In the genomic region with DNA sequence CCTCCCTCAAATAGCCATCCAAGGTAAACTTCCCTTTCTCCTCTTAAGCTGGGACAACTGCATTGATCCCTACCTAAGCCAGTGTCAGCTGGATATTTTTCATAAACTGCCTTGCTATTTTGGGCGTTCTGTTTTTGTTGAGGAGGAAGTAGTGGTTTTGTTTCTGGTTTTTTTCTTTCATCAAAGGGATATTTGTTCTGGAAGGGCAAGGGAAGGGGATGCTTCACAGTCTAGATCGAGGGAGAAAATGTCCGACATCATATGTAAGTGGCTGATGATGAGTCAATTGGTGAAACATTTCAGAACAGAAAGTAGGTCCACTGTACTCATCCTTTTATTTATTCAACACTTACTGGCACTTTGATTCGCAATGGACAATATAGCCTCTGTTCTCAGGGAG, we compare ENCODE assay signal across 12 cellular contexts. TPM values are rescaled to one million over a fixed set of nuclear protein-coding genes. Genes with fewer than 3 reads are reported as not detected.
DNase-seq lines count a peak whose midpoint lies in the region; ATAC-seq and TF ChIP-seq lines count a peak whose summit lies in the region.
"Had no signal": no experiment of that assay in that cellular context is flagged by ENCODE, and none has a peak within 500 bp of the region (broad histone marks: within the 10 kb centered on the region; RNA-seq: fewer than 3 reads in every experiment).

No MANE protein-coding gene starts in this region.

- no peaks in the 10 kb centered on the region for H3K9me3 Mint-ChIP-seq in T-helper 1 cell treated with Interleukin-12 subunit alpha and Interleukin-12 subunit beta and Interleukin-4 antibody, amounts not matched to agents 30 μg/mL and 1 μg/mL, for 36 hours
- H3K9me3 Mint-ChIP-seq in CD8-positive, alpha-beta memory T cell: peaks cover 0 to 4% (median 2%) of the 10 kb centered on the region in 5 donors
- H3K9me3 Mint-ChIP-seq: HFFc6 had no signal

- H3K27ac ChIP-seq in gastroesophageal sphincter (peak overlapping the region in 3 of 4 donors; percentile 2 to 7 (median 7)), temporal lobe (ENCODE audit: low read depth, low read length) (peak overlapping the region; percentile 64)
- no peak overlapping the region for H3K27ac ChIP-seq in CD8-positive, alpha-beta memory T cell (ENCODE audit: low read depth, low read length)
- H3K27ac ChIP-seq: neutrophil had no signal

- H3K4me3 ChIP-seq in WI38 (ENCODE audit: low read depth, low read length) (peak overlapping the region; percentile 29; the same call in 1 of the 2 replicates), gastroesophageal sphincter (no peak overlapping the region)
- no peak overlapping the region for H3K4me3 ChIP-seq in CD8-positive, alpha-beta memory T cell (ENCODE audit: low read length)
- H3K4me3 ChIP-seq: transverse colon had no signal

- peaks cover 0 to 75% (median 0%) of the 10 kb centered on the region in 3 donors for H3K4me1 ChIP-seq in gastroesophageal sphincter
- no peaks in the 10 kb centered on the region for H3K4me1 ChIP-seq in CD8-positive, alpha-beta memory T cell (ENCODE audit: insufficient read depth, low read length)

- no peak for TF ChIP-seq POLR2A in gastroesophageal sphincter (IDR thresholded peaks at IDR 0.05)

- no peak for DNase-seq in T-helper 1 cell
- no peak for DNase-seq in activated CD4-positive, alpha-beta T cell treated with anti-CD3 and anti-CD28 coated beads, Interleukin-2, amount 50 U/mL, for 1 hour
- no peak for DNase-seq in CD8-positive, alpha-beta memory T cell
- DNase-seq: activated T-cell treated with anti-CD3 and anti-CD28 coated beads, Interleukin-2, amount 50 U/mL, for 1 hour; HFFc6; transverse colon had no signal

- 47 to 55% methylated on average over 3 to 4 of the region's 4 CpGs for WGBS in gastroesophageal sphincter (ENCODE audit: low coverage in 1 of 2), 2 donors

- no peaks in the 10 kb centered on the region for H3K27me3 Mint-ChIP-seq in T-helper 1 cell treated with Interleukin-12 subunit alpha and Interleukin-12 subunit beta and Interleukin-4 antibody, amounts not matched to agents 30 μg/mL and 1 μg/mL, for 36 hours (ENCODE audit: low read depth)
- H3K27me3 Mint-ChIP-seq in CD8-positive, alpha-beta memory T cell: peaks cover 2 to 4% of the 10 kb centered on the region in 2 donors

- POLR2A ChIA-PET in CD8-positive, alpha-beta memory T cell (lab: Charles Lee): no interaction called here

- ATAC-seq in gastroesophageal sphincter (no peak), GM18858 (IDR thresholded peaks at IDR 0.05; ENCODE audit: unreplicated experiment) (no peak)

- no peak for TF ChIP-seq EP300 in gastroesophageal sphincter (IDR thresholded peaks at IDR 0.05)

- no peak overlapping the region for H3K4me3 Mint-ChIP-seq in T-helper 1 cell treated with Interleukin-12 subunit alpha and Interleukin-12 subunit beta and Interleukin-4 antibody, amounts not matched to agents 30 μg/mL and 1 μg/mL, for 36 hours
- H3K4me3 Mint-ChIP-seq in CD8-positive, alpha-beta memory T cell: no peak overlapping the region
- H3K4me3 Mint-ChIP-seq: HFFc6 had no signal

- TF ChIP-seq CTCF in WI38 (IDR thresholded peaks at IDR 0.05; ENCODE audit: low read depth, low read length) (no peak), gastroesophageal sphincter (IDR thresholded peaks at IDR 0.05) (no peak)

- H3K36me3 ChIP-seq in gastroesophageal sphincter: peaks cover 0 to 12% of the 10 kb centered on the region in 2 donors
- H3K36me3 ChIP-seq in CD8-positive, alpha-beta memory T cell (ENCODE audit: insufficient read depth, low read length): no peaks in the 10 kb centered on the region
- H3K36me3 ChIP-seq: neutrophil, transverse colon had no signal

- H3K27ac Mint-ChIP-seq in T-helper 1 cell treated with Interleukin-12 subunit alpha and Interleukin-12 subunit beta and Interleukin-4 antibody, amounts not matched to agents 30 μg/mL and 1 μg/mL, for 36 hours: peak overlapping the region; percentile 11
- no peak overlapping the region for H3K27ac Mint-ChIP-seq in CD8-positive, alpha-beta memory T cell
- H3K27ac Mint-ChIP-seq: HFFc6 had no signal

- H3K4me1 Mint-ChIP-seq in T-helper 1 cell treated with Interleukin-12 subunit alpha and Interleukin-12 subunit beta and Interleukin-4 antibody, amounts not matched to agents 30 μg/mL and 1 μg/mL, for 36 hours (ENCODE audit: low read depth): peaks cover 3% of the 10 kb centered on the region
- peaks cover 0 to 4% (median 0%) of the 10 kb centered on the region in 3 donors for H3K4me1 Mint-ChIP-seq in CD8-positive, alpha-beta memory T cell

- CTCF ChIA-PET in CD8-positive, alpha-beta memory T cell (lab: Charles Lee): no interaction called here

- H3K36me3 Mint-ChIP-seq in T-helper 1 cell treated with Interleukin-12 subunit alpha and Interleukin-12 subunit beta and Interleukin-4 antibody, amounts not matched to agents 30 μg/mL and 1 μg/mL, for 36 hours (ENCODE audit: low read depth): no peaks in the 10 kb centered on the region
- peaks cover 0 to 2% (median 0%) of the 10 kb centered on the region in 3 donors for H3K36me3 Mint-ChIP-seq in CD8-positive, alpha-beta memory T cell

- H3K27me3 ChIP-seq in gastroesophageal sphincter: no peaks in the 10 kb centered on the region
- H3K27me3 ChIP-seq in CD8-positive, alpha-beta memory T cell (ENCODE audit: insufficient read depth, low read length, poor library complexity, severe bottlenecking): no peaks in the 10 kb centered on the region
- H3K27me3 ChIP-seq: neutrophil, transverse colon had no signal

- no peaks in the 10 kb centered on the region for H3K9me3 ChIP-seq in gastroesophageal sphincter
- H3K9me3 ChIP-seq in CD8-positive, alpha-beta memory T cell (ENCODE audit: low read length): no peaks in the 10 kb centered on the region
- H3K9me3 ChIP-seq: neutrophil, transverse colon had no signal

RNA-seq across cellular contexts. Expression of a gene that starts 31.0 kb away (rescaled TPM):
- total RNA-seq in gastroesophageal sphincter (10 to 100 TPM; 37.4 to 66.5 (median 46.0) TPM), temporal lobe (5.9 TPM)
- under 1 TPM; 0.11 to 0.13 TPM for total RNA-seq in CD8-positive, alpha-beta memory T cell
- polyA plus RNA-seq in CD8-positive, alpha-beta memory T cell: 0.64 TPM
